20 cellular contexts compared by ENCODE assay signal in genomic region chr21:43797415-43797814, GRCh38.
"Had no signal": no experiment of that assay in that cellular context is flagged by ENCODE, and none has a peak within 500 bp of the region (broad histone marks: within the 10 kb centered on the region; RNA-seq: fewer than 3 reads in every experiment).

No MANE protein-coding gene starts in this region.

- H3K4me1 Mint-ChIP-seq: IgD-negative memory B cell had no signal

- H3K27me3 Mint-ChIP-seq: IgD-negative memory B cell had no signal

- H3K9me3 ChIP-seq: SJSA1 had no signal

- FAIRE-seq: HepG2, RCC 7860 had no signal

- H3K27ac ChIP-seq: SJSA1, SK-N-MC had no signal

- H3K9me3 Mint-ChIP-seq: IgD-negative memory B cell had no signal

- H3K4me3 ChIP-seq: SJSA1, SK-N-MC had no signal

- ATAC-seq: HepG2 had no signal

- H3K4me1 ChIP-seq: SJSA1 had no signal

- H3K27me3 ChIP-seq: SJSA1 had no signal

- DNase-seq: KBM-7, MV-4-11, NCI-H1048, NCI-H1105, NCI-H1436 treated with DMSO at 0.1 percent for 48 hours, NCI-H1694 treated with DMSO at 0.1 percent for 48 hours, NCI-H1930, NCI-H2081, NCI-H2107, NCI-H2227 treated with DMSO at 0.1 percent for 48 hours, NCI-H524, NCI-H526 treated with DMSO at 0.1 percent for 48 hours, NCI-H774, RPMI8226, SHP77 treated with DMSO at 0.1 percent for 48 hours had no signal
